9 cellular contexts compared by ENCODE assay signal in the genomic region with DNA sequence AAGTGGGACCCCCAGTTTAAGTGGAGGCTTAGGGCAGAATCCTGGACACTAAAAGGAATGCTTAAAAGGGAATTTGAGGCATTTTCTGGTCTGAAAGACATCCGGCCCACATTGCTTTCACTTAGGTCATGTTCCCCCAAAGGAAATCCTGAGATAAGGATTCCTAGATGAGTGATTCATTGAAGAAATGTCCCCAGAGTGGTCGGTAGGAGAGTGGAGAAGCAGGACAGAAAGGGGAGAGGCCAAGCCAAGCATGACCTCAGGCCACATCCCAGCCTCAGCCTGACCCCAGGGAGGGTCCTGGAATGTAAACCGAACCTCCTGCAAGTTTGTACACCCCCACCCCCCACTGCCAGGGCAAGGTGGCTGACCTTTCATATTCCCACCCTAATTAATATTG. TPM values are rescaled to one million over a fixed set of nuclear protein-coding genes. Genes with fewer than 3 reads are reported as not detected.
DNase-seq lines count a peak whose midpoint lies in the region; ATAC-seq, FAIRE-seq and TF ChIP-seq lines count a peak whose summit lies in the region.
"Had no signal": no experiment of that assay in that cellular context is flagged by ENCODE, and none has a peak within 500 bp of the region (broad histone marks: within the 10 kb centered on the region; RNA-seq: fewer than 3 reads in every experiment).

No MANE protein-coding gene starts in this region.

- intact Hi-C loops in adrenal gland (cut with DNase I), result no loop called here

- DNase-seq in ACHN (peak; percentile 79), H54 (ENCODE audit: insufficient read length, low spot score) (peak; percentile 54), adrenal gland (peak in 4 of 7 donors; percentile 39 to 69 (median 47)), immature natural killer cell (no peak), cerebellum (ENCODE audit: low spot score) (no peak), Ammon's horn (ENCODE audit: low spot score) (no peak), HUDEP-2 (lab: John Stamatoyannopoulos, UW; ENCODE audit: unreplicated experiment in 76 of 76) (no peak)
- DNase-seq: NCI-H82 had no signal

- peak overlapping the region; percentile 93 to 97 (median 96) for H3K27ac Mint-ChIP-seq in immature natural killer cell

- peaks cover 0 to 2% (median 0%) of the 10 kb centered on the region in 3 donors for H3K36me3 Mint-ChIP-seq in immature natural killer cell

- peaks cover 0 to 29% of the 10 kb centered on the region in 2 donors for H3K4me1 ChIP-seq in adrenal gland (replicated peaks in 1 of 2)

- no peaks in the 10 kb centered on the region for H3K27me3 ChIP-seq in adrenal gland

- H3K27ac ChIP-seq in adrenal gland, result peak overlapping the region in 4 of 5 donors; percentile 13 to 87 (median 29)

- peaks cover 78 to 92% of the 10 kb centered on the region in 2 donors for H3K4me1 Mint-ChIP-seq in immature natural killer cell

- H3K4me3 ChIP-seq in adrenal gland, result no peak overlapping the region

- ATAC-seq in GM18873 (IDR thresholded peaks at IDR 0.05; ENCODE audit: low FRiP score, unreplicated experiment), result no peak

- H3K36me3 ChIP-seq in adrenal gland (replicated peaks in 1 of 2), result no peaks in the 10 kb centered on the region

- no peaks in the 10 kb centered on the region for H3K9me3 ChIP-seq in adrenal gland (replicated peaks in 1 of 3)

- no peak for TF ChIP-seq CTCF in adrenal gland (IDR thresholded peaks at IDR 0.05)

- in situ Hi-C loops in ACHN (cut with HindIII; ENCODE audit: low pct_ligation_motif_present, low pct_unique_long_range_greater_than_20kb, low sequenced_read_pairs), result no loop called here

- 37 to 50% (median 40%) methylated on average over 3 of the region's 3 CpGs for WGBS in adrenal gland, 4 donors

- no peak for FAIRE-seq in H54 (lab: Jason Lieb, UNC)

- H3K4me3 Mint-ChIP-seq in immature natural killer cell, result peak overlapping the region; percentile 60 to 80 (median 74)

- H3K9me3 Mint-ChIP-seq in immature natural killer cell, result no peaks in the 10 kb centered on the region

- H3K27me3 Mint-ChIP-seq in immature natural killer cell (ENCODE audit: low read depth in 3 of 3), result peaks cover 0 to 20% (median 12%) of the 10 kb centered on the region in 3 donors

- TF ChIP-seq POLR2A in H54 (IDR thresholded peaks at IDR 0.05; ENCODE audit: low read depth, low read length), result no peak
- no peak for TF ChIP-seq POLR2A in adrenal gland (IDR thresholded peaks at IDR 0.05)

RNA-seq across cellular contexts. Expression of a gene that starts 16.6 kb away (rescaled TPM):
- 1 to 10 TPM; 3.6 to 7.7 (median 6.9) TPM for total RNA-seq in adrenal gland
- polyA plus RNA-seq in adrenal gland, result 1 to 10 TPM; 6.9 to 7.7 (median 7.6) TPM
- 10 to 100 TPM in 2 of 3 donors, 1 to 10 TPM in 1; 9.8 to 24.1 (median 15.5) TPM for polyA plus RNA-seq in immature natural killer cell
- total RNA-seq in cerebellum, result 18.2 TPM

Comparison
In these comparisons a context has a peak if more than half of its experiments do, and no peak if none do; other contexts are left out.
1. DNase-seq: peak in ACHN (single experiment), H54 (single experiment) and adrenal gland (4 of 7); none in immature natural killer cell (0 of 3), cerebellum (single experiment), Ammon's horn (single experiment) and HUDEP-2 (0 of 76).